Comparison of ENCODE assay signal across 8 cellular contexts in the genomic region with DNA sequence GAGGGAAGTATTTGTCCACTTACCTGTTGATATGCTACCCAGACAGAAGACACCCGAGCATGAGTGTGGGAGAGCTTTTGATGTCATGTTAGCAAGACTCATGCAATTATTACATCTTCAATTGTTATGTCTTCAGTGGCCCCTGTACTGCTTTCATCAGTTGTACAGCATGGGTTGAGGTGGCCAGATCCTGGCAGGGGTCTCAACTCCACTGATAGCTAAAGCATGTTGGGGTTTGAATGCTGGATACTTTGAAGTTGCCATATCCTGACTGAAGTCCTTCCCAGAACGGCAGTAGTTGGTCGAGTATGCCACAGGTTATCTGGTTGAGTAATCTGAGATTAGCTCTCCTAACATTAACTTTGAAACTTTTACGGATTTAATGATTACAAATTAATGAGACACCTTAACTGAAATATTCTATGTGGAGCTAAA. TPM values are rescaled to one million over a fixed set of nuclear protein-coding genes. Genes with fewer than 3 reads are reported as not detected.
DNase-seq lines count a peak whose midpoint lies in the region; ATAC-seq and TF ChIP-seq lines count a peak whose summit lies in the region.

No MANE protein-coding gene starts in this region.

- H3K9me3 Mint-ChIP-seq in stimulated activated naive CD8-positive, alpha-beta T cell treated with anti-CD3 and anti-CD28 coated beads, Interleukin-15, amount 100 ng/mL, for 72 hours: no peaks in the 10 kb centered on the region

- TF ChIP-seq CTCF in hepatocyte (IDR thresholded peaks at IDR 0.05; ENCODE audit: poor library complexity): no peak

- peak overlapping the region; percentile 76 for H3K27ac ChIP-seq in hepatocyte

- no peaks in the 10 kb centered on the region for H3K36me3 ChIP-seq in hepatocyte (replicated peaks; ENCODE audit: insufficient read depth, low read depth)

- peaks cover 33% of the 10 kb centered on the region for H3K4me1 Mint-ChIP-seq in stimulated activated naive CD8-positive, alpha-beta T cell treated with anti-CD3 and anti-CD28 coated beads, Interleukin-15, amount 100 ng/mL, for 72 hours

- no peaks in the 10 kb centered on the region for H3K9me3 ChIP-seq in hepatocyte (ENCODE audit: low read depth)

- H3K4me3 Mint-ChIP-seq in stimulated activated naive CD8-positive, alpha-beta T cell treated with anti-CD3 and anti-CD28 coated beads, Interleukin-15, amount 100 ng/mL, for 72 hours: peak overlapping the region; percentile 68 to 95

- no peaks in the 10 kb centered on the region for H3K9me2 ChIP-seq in hepatocyte (replicated peaks; ENCODE audit: insufficient read depth)

- H3K4me2 ChIP-seq in hepatocyte: peak overlapping the region; percentile 80

- H3K4me3 ChIP-seq in hepatocyte: peak overlapping the region; percentile 89

- H3K27me3 Mint-ChIP-seq in stimulated activated naive CD8-positive, alpha-beta T cell treated with anti-CD3 and anti-CD28 coated beads, Interleukin-15, amount 100 ng/mL, for 72 hours: no peaks in the 10 kb centered on the region

- DNase-seq in NCI-H748 (lab: John Stamatoyannopoulos, UW; ENCODE audit: unreplicated experiment) (peak; percentile 43), NCI-H748 treated with DMSO at 0.1 percent for 48 hours (lab: John Stamatoyannopoulos, UW) (no peak), UCSD-AML1 (lab: John Stamatoyannopoulos, UW; ENCODE audit: unreplicated experiment) (peak; percentile 23), hepatocyte (ENCODE audit: low spot score) (no peak), NCI-H446 treated with DMSO at 0.1 percent for 48 hours (lab: John Stamatoyannopoulos, UW) (no peak)
- DNase-seq in stimulated activated naive CD8-positive, alpha-beta T cell treated with anti-CD3 and anti-CD28 coated beads, Interleukin-15, amount 100 ng/mL, for 72 hours: no peak
- DNase-seq in stimulated activated CD4-positive, alpha-beta T cell treated with anti-CD3 and anti-CD28 coated beads, Interleukin-15, amount 100 ng/mL, for 24 hours: no peak
- no peak for DNase-seq in activated CD4-positive, alpha-beta T cell treated with anti-CD3 and anti-CD28 coated beads, Interleukin-2, amount 50 U/mL, for 48 hours

- peaks cover 7% of the 10 kb centered on the region for H3K4me1 ChIP-seq in hepatocyte (ENCODE audit: insufficient read depth)

- H3K27ac Mint-ChIP-seq in stimulated activated naive CD8-positive, alpha-beta T cell treated with anti-CD3 and anti-CD28 coated beads, Interleukin-15, amount 100 ng/mL, for 72 hours: peak overlapping the region; percentile 34 to 96

- H3K79me2 ChIP-seq in hepatocyte: peaks cover 57% of the 10 kb centered on the region

- WGBS in hepatocyte (ENCODE audit: low lambda C conversion rate, missing lambda C conversion rate): 8% methylated on average over 4 of the region's 4 CpGs

- ATAC-seq in stimulated activated naive CD8-positive, alpha-beta T cell treated with anti-CD3 and anti-CD28 coated beads, Interleukin-15, amount 100 ng/mL, for 72 hours: no peak

- peaks cover 22% of the 10 kb centered on the region for H4K20me1 ChIP-seq in hepatocyte (ENCODE audit: insufficient read depth, poor library complexity, severe bottlenecking)

- H3K27me3 ChIP-seq in hepatocyte: no peaks in the 10 kb centered on the region

- H2AFZ ChIP-seq in hepatocyte: no peak overlapping the region

RNA-seq across cellular contexts. Expression of gene CRLS1, which starts 1.2 kb away (rescaled TPM):
- total RNA-seq in hepatocyte: 122 and 127 TPM in 2 replicates
- 115 TPM in 2 replicates for polyA plus RNA-seq in hepatocyte

RNA-seq across cellular contexts. Expression of gene LRRN4, which starts 46.7 kb away (rescaled TPM):
- total RNA-seq in hepatocyte: 10.5 and 19.2 TPM in 2 replicates
- polyA plus RNA-seq in hepatocyte: 94.5 and 112 TPM in 2 replicates

RNA-seq across cellular contexts. Expression of gene MCM8, which starts 56.7 kb away (rescaled TPM):
- 4.9 and 6.7 TPM in 2 replicates for total RNA-seq in hepatocyte
- polyA plus RNA-seq in hepatocyte: 1.5 and 1.7 TPM in 2 replicates

RNA-seq across cellular contexts. Expression of gene TRMT6, which starts 56.8 kb away (rescaled TPM):
- total RNA-seq in hepatocyte: 9.0 and 10.1 TPM in 2 replicates
- polyA plus RNA-seq in hepatocyte: 11.2 and 14.2 TPM in 2 replicates

Comparison
In these comparisons a context has a peak if more than half of its experiments do, and no peak if none do; other contexts are left out.
1. DNase-seq: peak in NCI-H748 (single experiment) and UCSD-AML1 (single experiment); none in NCI-H748 treated with DMSO at 0.1 percent for 48 hours (single experiment), hepatocyte (single experiment), stimulated activated naive CD8-positive, alpha-beta T cell treated with anti-CD3 and anti-CD28 coated beads, Interleukin-15, amount 100 ng/mL, for 72 hours (0 of 2), stimulated activated CD4-positive, alpha-beta T cell treated with anti-CD3 and anti-CD28 coated beads, Interleukin-15, amount 100 ng/mL, for 24 hours (single experiment), activated CD4-positive, alpha-beta T cell treated with anti-CD3 and anti-CD28 coated beads, Interleukin-2, amount 50 U/mL, for 48 hours (0 of 2) and NCI-H446 treated with DMSO at 0.1 percent for 48 hours (single experiment).